ENCODE assay signal across 8 cellular contexts in the genomic region with DNA sequence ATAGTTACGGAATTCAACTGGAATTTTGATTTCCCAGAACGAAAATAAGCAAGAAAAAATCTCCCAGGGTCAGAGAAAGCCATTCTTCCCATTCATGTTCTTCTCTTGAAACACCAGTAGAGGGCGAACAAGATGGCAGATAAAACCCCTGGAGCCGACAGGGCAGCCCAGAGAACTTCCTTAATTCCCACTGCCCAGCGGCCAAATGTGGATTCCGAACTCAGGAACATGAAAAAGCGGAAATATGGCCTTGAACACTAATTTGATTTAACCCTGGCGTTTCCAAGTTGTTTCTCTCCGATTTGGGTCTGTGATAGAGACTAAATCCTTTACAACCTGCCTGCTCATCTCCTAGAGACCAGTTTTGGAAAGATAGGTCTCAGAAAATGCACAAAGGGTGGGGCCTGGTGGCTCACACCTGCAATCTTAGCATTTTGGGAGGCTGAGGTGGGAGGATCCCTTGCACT.
DNase-seq lines count a peak whose midpoint lies in the region; ATAC-seq lines count a peak whose summit lies in the region.

No MANE protein-coding gene starts in this region.

- H3K27ac ChIP-seq in caudate nucleus (ENCODE audit: low read depth, low read length): no peak overlapping the region

- DNase-seq in DMS153 (lab: John Stamatoyannopoulos, UW) (peak; percentile 5), NCI-H1048 (lab: John Stamatoyannopoulos, UW) (peak; percentile 18), SK-N-DZ (ENCODE audit: low spot score) (peak; percentile 55), caudate nucleus (lab: John Stamatoyannopoulos, UW) (peak in 35 of 61 donors; percentile 0 to 63 (median 5)), inferior parietal cortex (ENCODE audit: extremely low spot score) (peak; percentile 77)
- peak; percentile 7 for DNase-seq in stimulated activated CD4-positive, alpha-beta T cell treated with anti-CD3 and anti-CD28 coated beads, Interleukin-4, amount 100 ng/mL, for 1 hour

- ATAC-seq in GM21619 (IDR thresholded peaks at IDR 0.05; ENCODE audit: unreplicated experiment) (peak; percentile 75), HG02970 (IDR thresholded peaks at IDR 0.05; ENCODE audit: low FRiP score, unreplicated experiment) (no peak)

Comparison
In these comparisons a context has a peak if more than half of its experiments do, and no peak if none do; other contexts are left out.
1. DNase-seq: peak in every context shown above with its lines; median percentile 77 in inferior parietal cortex; 55 in SK-N-DZ; 18 in NCI-H1048; 7 in stimulated activated CD4-positive, alpha-beta T cell treated with anti-CD3 and anti-CD28 coated beads, Interleukin-4, amount 100 ng/mL, for 1 hour; 5 in DMS153; 5 in caudate nucleus.